1 cellular context compared by ENCODE assay signal in the genomic region with DNA sequence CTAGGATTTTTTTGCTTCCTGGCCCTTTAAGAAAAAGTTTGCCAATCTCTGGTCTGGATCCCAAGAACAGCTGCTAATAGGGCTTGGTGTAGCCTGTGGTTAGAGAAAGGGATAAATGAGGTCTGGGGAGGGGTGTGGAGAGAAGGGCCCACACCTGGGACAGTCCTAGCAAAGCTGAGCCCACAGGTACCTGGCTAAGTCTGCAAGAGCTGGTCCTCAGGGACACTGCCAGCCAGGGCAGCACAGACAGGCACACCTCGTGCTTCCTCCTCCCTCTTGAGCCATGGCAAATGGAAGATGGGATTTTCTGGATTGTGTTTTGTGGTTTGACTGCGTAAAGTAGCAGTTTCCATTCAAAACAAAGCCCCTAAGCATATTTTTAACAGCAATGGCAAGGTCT.
TF ChIP-seq lines count a peak whose summit lies in the region.

No MANE protein-coding gene starts in this region.

TF ChIP-seq in IMR-90, 13 proteins besides CTCF, POLR2A, EP300 and RAD21 (continued from another document):
- TF ChIP-seq MXI1 (IDR thresholded peaks at IDR 0.05; ENCODE audit: borderline replicate concordance, low read depth, low read length): no peak
- TF ChIP-seq MAZ (IDR thresholded peaks at IDR 0.05; ENCODE audit: borderline replicate concordance, low read depth, low read length): no peak
- no peak for TF ChIP-seq CEBPB (IDR thresholded peaks at IDR 0.05; ENCODE audit: low read depth, low read length)
- TF ChIP-seq, protein P1, sequence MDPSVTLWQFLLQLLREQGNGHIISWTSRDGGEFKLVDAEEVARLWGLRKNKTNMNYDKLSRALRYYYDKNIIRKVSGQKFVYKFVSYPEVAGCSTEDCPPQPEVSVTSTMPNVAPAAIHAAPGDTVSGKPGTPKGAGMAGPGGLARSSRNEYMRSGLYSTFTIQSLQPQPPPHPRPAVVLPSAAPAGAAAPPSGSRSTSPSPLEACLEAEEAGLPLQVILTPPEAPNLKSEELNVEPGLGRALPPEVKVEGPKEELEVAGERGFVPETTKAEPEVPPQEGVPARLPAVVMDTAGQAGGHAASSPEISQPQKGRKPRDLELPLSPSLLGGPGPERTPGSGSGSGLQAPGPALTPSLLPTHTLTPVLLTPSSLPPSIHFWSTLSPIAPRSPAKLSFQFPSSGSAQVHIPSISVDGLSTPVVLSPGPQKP (IDR thresholded peaks at IDR 0.05; ENCODE audit: borderline replicate concordance, low read depth, low read length): no peak
- TF ChIP-seq RFX5 (IDR thresholded peaks at IDR 0.05; ENCODE audit: low read depth, low read length): no peak
- no peak for TF ChIP-seq BHLHE40 (IDR thresholded peaks at IDR 0.05; ENCODE audit: low read depth, low read length)
- TF ChIP-seq CHD1 (IDR thresholded peaks at IDR 0.05; ENCODE audit: low read depth, low read length): no peak
- no peak for TF ChIP-seq NFE2L2 (IDR thresholded peaks at IDR 0.05; ENCODE audit: low read depth, low read length)
